In genomic region chr12:40248585-40249297, GRCh38 we compare ENCODE assay signal across 15 cellular contexts. TPM values are rescaled to one million over a fixed set of nuclear protein-coding genes. Genes with fewer than 3 reads are reported as not detected.
DNase-seq lines count a peak whose midpoint lies in the region; ATAC-seq, FAIRE-seq and TF ChIP-seq lines count a peak whose summit lies in the region.
"Had no signal": no experiment of that assay in that cellular context is flagged by ENCODE, and none has a peak within 500 bp of the region (broad histone marks: within the 10 kb centered on the region; RNA-seq: fewer than 3 reads in every experiment).

No MANE protein-coding gene starts in this region.

- intact Hi-C loops in GM12878 (cut with micrococcal nuclease; ENCODE audit: unreplicated experiment) (no loop called here), colonic mucosa (cut with DNase I) (no loop called here)

- POLR2A ChIA-PET in GM12878 (lab: Charles Lee) = interaction anchor here (0.9 to 2.9 kb wide), 3 partner anchors 9 to 24 kb away, joined by 4 to 11 read pairs (median 6); partner anchors contain the start of gene LRRK2

- H3K9ac ChIP-seq in GM12878 (ENCODE audit: control insufficient read depth, insufficient read depth, low read length) (no peak overlapping the region), colonic mucosa (ENCODE audit: low read depth in 2 of 2, low read length in 2 of 2) (no peak overlapping the region)

- DNase-seq in GM12891 (ENCODE audit: insufficient read length, low spot score) = no peak
- no peak for DNase-seq in GM12878 (ENCODE audit: low read depth, low spot score)
- no peak for DNase-seq in hepatic stellate cell (ENCODE audit: low spot score)
- DNase-seq in colonic mucosa = no peak
- DNase-seq in HK-2 (ENCODE audit: unreplicated experiment) = no peak
- DNase-seq: activated T-cell treated with anti-CD3 and anti-CD28 coated beads, Interleukin-2, amount 50 U/mL, for 4 hours; immature natural killer cell; naive thymus-derived CD8-positive, alpha-beta T cell; NCI-H1417 treated with DMSO at 0.1 percent for 48 hours; RPMI8226; WERI-Rb-1 had no signal

- no peak overlapping the region for H2AFZ ChIP-seq in GM12878 (ENCODE audit: control insufficient read depth, low read depth, low read length)

- ATAC-seq in GM21423 (IDR thresholded peaks at IDR 0.05; ENCODE audit: unreplicated experiment) = peak; percentile 62
- ATAC-seq in HG03342 (IDR thresholded peaks at IDR 0.05; ENCODE audit: unreplicated experiment) = peak; percentile 82
- peak; percentile 87 for ATAC-seq in GM12878
- no peak for ATAC-seq in HG03097 (IDR thresholded peaks at IDR 0.05; ENCODE audit: low FRiP score, unreplicated experiment)
- ATAC-seq: activated T-cell treated with anti-CD3 and anti-CD28 coated beads, Interleukin-2, amount 50 U/mL, for 4 hours; naive thymus-derived CD8-positive, alpha-beta T cell had no signal

- TF ChIP-seq RAD21 in GM12878 (IDR thresholded peaks at IDR 0.05; ENCODE audit: insufficient read depth, low read depth, low read length) = no peak

- WGBS in GM12878 (ENCODE audit: insufficient coverage, insufficient replicate concordance, low lambda C conversion rate, missing lambda C conversion rate) = 44% methylated on average over 4 of the region's 4 CpGs

- no peak overlapping the region for H3K27ac ChIP-seq in GM12878 (ENCODE audit: control insufficient read depth, insufficient read depth)
- no peak overlapping the region for H3K27ac ChIP-seq in colonic mucosa
- H3K27ac ChIP-seq: esophagus muscularis mucosa, WERI-Rb-1 had no signal

- H4K20me1 ChIP-seq in GM12878 (ENCODE audit: control insufficient read depth, insufficient read depth) = no peaks in the 10 kb centered on the region

- H3K4me1 ChIP-seq in GM12878 (ENCODE audit: control insufficient read depth, insufficient read depth, low read length) (peaks cover 6% of the 10 kb centered on the region; the same call in 1 of the 2 replicates), colonic mucosa (no peaks in the 10 kb centered on the region)

- in situ Hi-C loops in GM12878 (cut with MboI) = no loop called here

- peak overlapping the region; percentile 25; the same call in 1 of the 2 replicates for H3K4me2 ChIP-seq in GM12878 (ENCODE audit: control insufficient read depth, insufficient read depth)

- no peaks in the 10 kb centered on the region; a peak in 1 of 4 replicates for H3K36me3 ChIP-seq in GM12878 (ENCODE audit: control insufficient read depth in 2 of 2, insufficient read depth in 2 of 2, low read length in 1 of 2)
- H3K36me3 ChIP-seq in colonic mucosa = no peaks in the 10 kb centered on the region
- H3K36me3 ChIP-seq: WERI-Rb-1 had no signal

- no peak for TF ChIP-seq EP300 in GM12878 (IDR thresholded peaks at IDR 0.05; ENCODE audit: borderline replicate concordance in 1 of 2, control insufficient read depth in 1 of 2, low read depth in 2 of 2, low read length in 2 of 2)

- H3K27me3 ChIP-seq in GM12878 (replicated peaks in 1 of 2; ENCODE audit: control insufficient read depth in 2 of 2, insufficient read depth in 2 of 2, low read length in 1 of 2) (no peaks in the 10 kb centered on the region), colonic mucosa (no peaks in the 10 kb centered on the region)
- H3K27me3 ChIP-seq: esophagus muscularis mucosa had no signal

- H3K9me3 ChIP-seq in GM12878 (replicated peaks; ENCODE audit: control insufficient read depth, insufficient read depth, low read length) (no peaks in the 10 kb centered on the region; the same call in 2 of the 3 replicates), colonic mucosa (no peaks in the 10 kb centered on the region)
- H3K9me3 ChIP-seq: esophagus muscularis mucosa had no signal

- SMC1A ChIA-PET in GM12878 (lab: Charles Lee; ENCODE audit: uncharacterized antibody, unreplicated experiment) = interaction anchor here (0.8 to 3.6 kb wide), 27 partner anchors 9 to 131 kb away, joined by 3 to 48 read pairs (median 5); partner anchors contain the start of gene LRRK2

- CTCF ChIA-PET in GM12878 (lab: Yijun Ruan, JAX) = interaction anchor here (0.6 to 2.6 kb wide), 9 partner anchors 9 to 227 kb away, joined by 3 to 16 read pairs (median 4); no protein-coding TSS in a partner anchor

- TF ChIP-seq CTCF in GM12878 (IDR thresholded peaks at IDR 0.05 in 2 of 3, conservative IDR thresholded peaks at IDR 0.05 in 1 of 3; ENCODE audit: control insufficient read depth in 2 of 3, extremely low read depth in 1 of 3, insufficient read depth in 1 of 3, low read depth in 3 of 3, low read length in 3 of 3) = no peak
- TF ChIP-seq CTCF in colonic mucosa (IDR thresholded peaks at IDR 0.05) = no peak

- no peak for TF ChIP-seq POLR2A in GM12891 (IDR thresholded peaks at IDR 0.05; ENCODE audit: low read depth, low read length)
- no peak for TF ChIP-seq POLR2A in GM12878 (IDR thresholded peaks at IDR 0.05; ENCODE audit: low read depth, low read length)

- no peak for FAIRE-seq in GM12891 (lab: Jason Lieb, UNC)
- FAIRE-seq in GM12878 (lab: Jason Lieb, UNC) = peak; percentile 23

- no peak overlapping the region for H3K4me3 ChIP-seq in GM12878
- H3K4me3 ChIP-seq in colonic mucosa = no peak overlapping the region
- H3K4me3 ChIP-seq: esophagus muscularis mucosa had no signal

- RAD21 ChIA-PET in GM12878 (lab: Charles Lee; ENCODE audit: unreplicated experiment) = interaction anchor here (0.7 to 2.9 kb wide), 10 partner anchors 11 to 94 kb away, joined by 3 to 17 read pairs (median 6); partner anchors contain the start of gene LRRK2

- no TSS peak for BruUV-seq in GM12878 (replicated peaks; lab: Mats Ljungman, UMichigan)

- H3K79me2 ChIP-seq in GM12878 (ENCODE audit: control insufficient read depth, insufficient read depth, low read length) = no peaks in the 10 kb centered on the region

TF ChIP-seq in GM12891, 5 proteins besides CTCF, POLR2A, EP300 and RAD21:
- TF ChIP-seq SPI1 (IDR thresholded peaks at IDR 0.05; ENCODE audit: low read depth, low read length) (peak; percentile 44; the same call in 1 of the 2 replicates), POU2F2 (IDR thresholded peaks at IDR 0.05; ENCODE audit: low read depth, low read length) (no peak)

TF ChIP-seq in GM12878, 131 proteins besides CTCF, POLR2A, EP300 and RAD21 (continues in another document):
- TF ChIP-seq SIN3A (IDR thresholded peaks at IDR 0.05; ENCODE audit: low read depth, low read length) (no peak), TBL1XR1 (IDR thresholded peaks at IDR 0.05; ENCODE audit: low read depth, low read length) (no peak), MLLT1 (IDR thresholded peaks at IDR 0.05) (no peak), MEF2B (IDR thresholded peaks at IDR 0.05; ENCODE audit: partially characterized antibody, poor library complexity, severe bottlenecking) (no peak), NFYA (IDR thresholded peaks at IDR 0.05; ENCODE audit: borderline replicate concordance, low read depth, low read length) (no peak), ZNF384 (IDR thresholded peaks at IDR 0.05; ENCODE audit: borderline replicate concordance, low read depth, low read length) (peak; percentile 6; the same call in 1 of the 2 replicates), RELA (IDR thresholded peaks at IDR 0.05; ENCODE audit: borderline replicate concordance, partially characterized antibody) (no peak), MEF2A (IDR thresholded peaks at IDR 0.05; ENCODE audit: insufficient read depth, low read depth, low read length) (no peak)
- TF ChIP-seq, protein P1, sequence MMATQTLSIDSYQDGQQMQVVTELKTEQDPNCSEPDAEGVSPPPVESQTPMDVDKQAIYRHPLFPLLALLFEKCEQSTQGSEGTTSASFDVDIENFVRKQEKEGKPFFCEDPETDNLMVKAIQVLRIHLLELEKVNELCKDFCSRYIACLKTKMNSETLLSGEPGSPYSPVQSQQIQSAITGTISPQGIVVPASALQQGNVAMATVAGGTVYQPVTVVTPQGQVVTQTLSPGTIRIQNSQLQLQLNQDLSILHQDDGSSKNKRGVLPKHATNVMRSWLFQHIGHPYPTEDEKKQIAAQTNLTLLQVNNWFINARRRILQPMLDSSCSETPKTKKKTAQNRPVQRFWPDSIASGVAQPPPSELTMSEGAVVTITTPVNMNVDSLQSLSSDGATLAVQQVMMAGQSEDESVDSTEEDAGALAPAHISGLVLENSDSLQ (IDR thresholded peaks at IDR 0.05) = no peak

RNA-seq across cellular contexts. Expression of gene LRRK2, which starts 23.9 kb away (rescaled TPM):
- polyA plus RNA-seq in GM12891 (2012; ENCODE audit: low read depth, missing spikeins) = 0.24 TPM
- 27.1 and 35.4 TPM in 2 replicates for total RNA-seq in GM12878 (2013; cell fraction: nucleolus; rRNA removed)
- total RNA-seq in GM12878 (2014; rRNA removed) = 2.0 and 2.1 TPM in 2 replicates
- total RNA-seq in GM12878 (2014; rRNA removed; fragmentation: Illumina TruSeq; extraction: Trizol) = 2.9 and 3.0 TPM in 2 replicates
- total RNA-seq in GM12878 (2021) = 2.4 and 3.2 TPM in 2 replicates
- polyA plus RNA-seq in GM12878 (2011; ENCODE audit: low read depth) = 0.56 TPM
- polyA plus RNA-seq in GM12878 (2011; rRNA removed) = 32.6 and 61.8 TPM in 2 replicates
- polyA plus RNA-seq in GM12878 (2011; cell fraction: cytosol; rRNA removed) = 11.4 and 11.7 TPM in 2 replicates
- 42.9 and 45.3 TPM in 2 replicates for polyA plus RNA-seq in GM12878 (2011; cell fraction: nucleus; rRNA removed)
- polyA plus RNA-seq in GM12878 (2012) = 1.0 and 1.2 TPM in 2 replicates
- polyA plus RNA-seq in GM12878 (2014; fragmentation: Illumina TruSeq; extraction: Trizol) = 1.8 and 1.9 TPM in 2 replicates
- 1 to 10 TPM in 1 of 2 experiments, under 1 TPM in 1; 0.97 to 1.1 TPM for polyA plus RNA-seq in GM12878 (2014; fragmentation: Nextera tagmentation; extraction: Ambion mirVana)
- 1.0 and 1.1 TPM in 2 replicates for polyA plus RNA-seq in GM12878 (2014; rRNA removed)
- under 1 TPM; 0.80 to 0.95 TPM for polyA plus RNA-seq in GM12878 (2016; fragmentation: Nextera tagmentation; extraction: Ambion mirVana)
- 46.2 and 77.6 TPM in 2 replicates for polyA minus RNA-seq in GM12878 (2011; rRNA and poly(A)+ RNA removed)
- 17.1 and 19.8 TPM in 2 replicates for polyA minus RNA-seq in GM12878 (2011; cell fraction: cytosol; rRNA and poly(A)+ RNA removed)
- polyA minus RNA-seq in GM12878 (2011; cell fraction: nucleus; rRNA and poly(A)+ RNA removed) = 68.2 and 102 TPM in 2 replicates
- 1 to 10 TPM; 1.7 to 4.1 TPM for total RNA-seq in colonic mucosa
